In the genomic region with DNA sequence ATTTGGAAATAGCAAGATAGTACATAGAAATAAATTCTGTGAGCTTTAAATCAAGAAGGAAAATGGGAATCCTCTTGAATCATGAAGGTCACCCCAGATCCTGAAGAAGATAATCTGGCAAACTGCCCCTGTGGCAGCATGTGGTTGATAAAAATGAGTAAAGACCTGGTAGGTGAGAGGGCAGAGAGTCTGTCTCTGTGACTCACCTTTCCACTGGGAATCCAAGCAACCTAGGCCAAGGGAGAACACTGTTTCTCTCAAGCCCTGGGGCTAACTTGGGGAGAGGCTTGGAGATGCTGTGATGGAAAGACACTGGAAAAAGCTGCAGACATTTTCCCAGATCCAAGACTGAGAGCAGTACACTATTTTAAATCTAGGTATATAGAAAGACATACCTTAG, we compare ENCODE assay signal across 25 cellular contexts.
DNase-seq lines count a peak whose midpoint lies in the region; ATAC-seq, FAIRE-seq and TF ChIP-seq lines count a peak whose summit lies in the region.
"Had no signal": no experiment of that assay in that cellular context is flagged by ENCODE, and none has a peak within 500 bp of the region (broad histone marks: within the 10 kb centered on the region; RNA-seq: fewer than 3 reads in every experiment).

No MANE protein-coding gene starts in this region.

- dilution Hi-C loops in mammary epithelial cell (cut with HindIII; ENCODE audit: low sequenced_read_pairs), result no loop called here

- no peak for FAIRE-seq in bronchial epithelial cell (lab: Jason Lieb, UNC)
- FAIRE-seq: A549, D721Med, G401.6, GM12878, GM12892, GM18507 had no signal

- H3K27ac ChIP-seq in mammary epithelial cell (ENCODE audit: insufficient read depth, low read depth, low read length), result no peak overlapping the region
- H3K27ac ChIP-seq in RWPE1, result peak overlapping the region; percentile 86
- no peak overlapping the region for H3K27ac ChIP-seq in foreskin keratinocyte
- H3K27ac ChIP-seq: 22Rv1; A549; BLaER1 treated with 17β-estradiol and CSF1 and Interleukin-3, amounts not matched to agents 10 nM and 100 nM; C4-2B had no signal

- in situ Hi-C loops in mammary epithelial cell (cut with MboI; ENCODE audit: low sequenced_read_pairs in 2 of 2), result no loop called here

- intact Hi-C loops in MCF 10A (cut with micrococcal nuclease) (no loop called here), mammary epithelial cell (cut with micrococcal nuclease) (no loop called here)

- DNase-seq in MCF 10A (ENCODE audit: unreplicated experiment) (peak; percentile 79), mammary epithelial cell (no peak), RWPE1 (ENCODE audit: low spot score) (peak; percentile 25), bronchial epithelial cell (ENCODE audit: low read depth) (peak; percentile 55), foreskin keratinocyte (peak; percentile 30 to 76), OCI-M1 (lab: John Stamatoyannopoulos, UW) (no peak), cerebellum (ENCODE audit: low spot score) (no peak)
- DNase-seq: AML-193; Caco-2; Calu3; CD4-positive, alpha-beta T cell; CD8-positive, alpha-beta T cell; DMS79 treated with DMSO at 0.1 percent for 48 hours; GF-D8 had no signal

- CTCF ChIA-PET in MCF 10A (lab: Yijun Ruan, JAX) (interaction anchor here (0.6 to 0.7 kb wide), 4 partner anchors 50 to 1980 kb away, joined by 3 to 5 read pairs (median 4); no protein-coding TSS in a partner anchor), mammary epithelial cell (lab: Charles Lee; ENCODE audit: low non-redundant PET) (no interaction called here), RWPE1 (lab: Yijun Ruan, JAX) (no interaction called here)

- no peak overlapping the region for H2AFZ ChIP-seq in mammary epithelial cell (ENCODE audit: low read depth, low read length)

- H3K4me3 ChIP-seq in mammary epithelial cell (replicated peaks in 1 of 3; ENCODE audit: insufficient read depth in 1 of 3, low read depth in 2 of 3, low read length in 3 of 3) (no peak overlapping the region), bronchial epithelial cell (ENCODE audit: low read depth, low read length) (no peak overlapping the region)
- H3K4me3 ChIP-seq: A549; BLaER1 treated with 17β-estradiol and CSF1 and Interleukin-3, amounts not matched to agents 10 nM and 100 nM; GM12878 had no signal

- H3K9me3 ChIP-seq in mammary epithelial cell (replicated peaks; ENCODE audit: insufficient read depth, low read length), result peaks cover 14% of the 10 kb centered on the region
- H3K9me3 ChIP-seq: A549 had no signal

- H3K9me3 Mint-ChIP-seq in MCF 10A (ENCODE audit: unreplicated experiment), result peaks cover 20% of the 10 kb centered on the region
- H3K9me3 Mint-ChIP-seq: CD4-positive, alpha-beta T cell had no signal

- no peaks in the 10 kb centered on the region for H4K20me1 ChIP-seq in mammary epithelial cell (ENCODE audit: insufficient read depth, low read length)
- H4K20me1 ChIP-seq: BLaER1 treated with 17β-estradiol and CSF1 and Interleukin-3, amounts not matched to agents 10 nM and 100 nM had no signal

- H3K36me3 ChIP-seq in mammary epithelial cell (ENCODE audit: insufficient read depth, low read length) (no peaks in the 10 kb centered on the region), bronchial epithelial cell (ENCODE audit: control insufficient read depth, insufficient read depth, low read length) (no peaks in the 10 kb centered on the region)
- H3K36me3 ChIP-seq: BLaER1 treated with 17β-estradiol and CSF1 and Interleukin-3, amounts not matched to agents 10 nM and 100 nM had no signal

- peaks cover 9% of the 10 kb centered on the region for H3K4me1 Mint-ChIP-seq in MCF 10A (ENCODE audit: insufficient read depth, unreplicated experiment)
- H3K4me1 Mint-ChIP-seq: B cell had no signal

- ATAC-seq in foreskin keratinocyte, result peak; percentile 77
- ATAC-seq in HG03442 (IDR thresholded peaks at IDR 0.05; ENCODE audit: unreplicated experiment), result no peak
- ATAC-seq: A549; CD8-positive, alpha-beta T cell; GM12878 had no signal

- no peak overlapping the region for H3K4me2 ChIP-seq in mammary epithelial cell (ENCODE audit: insufficient read depth, low read depth, low read length)
- H3K4me2 ChIP-seq: A549; BLaER1 treated with 17β-estradiol and CSF1 and Interleukin-3, amounts not matched to agents 10 nM and 100 nM had no signal

- no peak overlapping the region for H3K4me3 Mint-ChIP-seq in MCF 10A (ENCODE audit: unreplicated experiment)
- H3K4me3 Mint-ChIP-seq: B cell; CD4-positive, alpha-beta T cell; CD8-positive, alpha-beta T cell had no signal

- H3K27me3 ChIP-seq in mammary epithelial cell (ENCODE audit: insufficient read depth, low read length) (no peaks in the 10 kb centered on the region), bronchial epithelial cell (ENCODE audit: control insufficient read depth, insufficient read depth, low read length) (no peaks in the 10 kb centered on the region), foreskin keratinocyte (no peaks in the 10 kb centered on the region)
- H3K27me3 ChIP-seq: BLaER1 treated with 17β-estradiol and CSF1 and Interleukin-3, amounts not matched to agents 10 nM and 100 nM had no signal

- H3K9ac ChIP-seq in mammary epithelial cell (ENCODE audit: insufficient read depth, low read length), result no peak overlapping the region
- H3K9ac ChIP-seq: BLaER1 treated with 17β-estradiol and CSF1 and Interleukin-3, amounts not matched to agents 10 nM and 100 nM had no signal

- no peak overlapping the region for H3K27ac Mint-ChIP-seq in MCF 10A (ENCODE audit: low read depth, unreplicated experiment)
- H3K27ac Mint-ChIP-seq: B cell; CD4-positive, alpha-beta T cell; CD8-positive, alpha-beta T cell had no signal

- BruUV-seq in MCF 10A (replicated peaks; lab: Mats Ljungman, UMichigan) (no TSS peak), mammary epithelial cell (replicated peaks; lab: Mats Ljungman, UMichigan) (no TSS peak)

- no peaks in the 10 kb centered on the region for H3K27me3 Mint-ChIP-seq in MCF 10A (ENCODE audit: insufficient read depth, unreplicated experiment)
- H3K27me3 Mint-ChIP-seq: B cell; CD4-positive, alpha-beta T cell had no signal

- TF ChIP-seq CTCF in MCF 10A (IDR thresholded peaks at IDR 0.05; ENCODE audit: unreplicated experiment) (no peak), mammary epithelial cell (conservative IDR thresholded peaks at IDR 0.05 in 1 of 2, IDR thresholded peaks at IDR 0.05 in 1 of 2; ENCODE audit: extremely low read depth in 1 of 2, insufficient read depth in 1 of 2, low read depth in 1 of 2, low read length in 2 of 2) (no peak), RWPE1 (conservative IDR thresholded peaks at IDR 0.05; ENCODE audit: low read depth) (no peak), bronchial epithelial cell (IDR thresholded peaks at IDR 0.05; ENCODE audit: insufficient read depth, low read length, severe bottlenecking) (no peak), foreskin keratinocyte (conservative IDR thresholded peaks at IDR 0.05) (no peak)

- H3K4me1 ChIP-seq in mammary epithelial cell (ENCODE audit: insufficient read depth, low read length) (no peaks in the 10 kb centered on the region), foreskin keratinocyte (no peaks in the 10 kb centered on the region)
- H3K4me1 ChIP-seq: A549; BLaER1 treated with 17β-estradiol and CSF1 and Interleukin-3, amounts not matched to agents 10 nM and 100 nM; Caco-2 had no signal

- H3K36me3 Mint-ChIP-seq in MCF 10A (ENCODE audit: insufficient read depth, unreplicated experiment), result no peaks in the 10 kb centered on the region
- H3K36me3 Mint-ChIP-seq: CD8-positive, alpha-beta T cell had no signal

- H3K79me2 ChIP-seq in mammary epithelial cell (ENCODE audit: insufficient read depth, low read length), result no peaks in the 10 kb centered on the region

- POLR2A ChIA-PET in MCF 10A (lab: Yijun Ruan, JAX) (interaction anchor here (0.9 to 1.6 kb wide), 2 partner anchors 12 to 162 kb away, joined by 3 to 5 read pairs; no protein-coding TSS in a partner anchor), RWPE1 (lab: Yijun Ruan, JAX; ENCODE audit: low non-redundant PET) (no interaction called here)

Comparison
In these comparisons a context has a peak if more than half of its experiments do, and no peak if none do; other contexts are left out.
1. DNase-seq: peak in MCF 10A (single experiment), RWPE1 (single experiment), bronchial epithelial cell (single experiment) and foreskin keratinocyte (2 of 2); none in mammary epithelial cell (single experiment), OCI-M1 (single experiment) and cerebellum (single experiment).